In the genomic region with DNA sequence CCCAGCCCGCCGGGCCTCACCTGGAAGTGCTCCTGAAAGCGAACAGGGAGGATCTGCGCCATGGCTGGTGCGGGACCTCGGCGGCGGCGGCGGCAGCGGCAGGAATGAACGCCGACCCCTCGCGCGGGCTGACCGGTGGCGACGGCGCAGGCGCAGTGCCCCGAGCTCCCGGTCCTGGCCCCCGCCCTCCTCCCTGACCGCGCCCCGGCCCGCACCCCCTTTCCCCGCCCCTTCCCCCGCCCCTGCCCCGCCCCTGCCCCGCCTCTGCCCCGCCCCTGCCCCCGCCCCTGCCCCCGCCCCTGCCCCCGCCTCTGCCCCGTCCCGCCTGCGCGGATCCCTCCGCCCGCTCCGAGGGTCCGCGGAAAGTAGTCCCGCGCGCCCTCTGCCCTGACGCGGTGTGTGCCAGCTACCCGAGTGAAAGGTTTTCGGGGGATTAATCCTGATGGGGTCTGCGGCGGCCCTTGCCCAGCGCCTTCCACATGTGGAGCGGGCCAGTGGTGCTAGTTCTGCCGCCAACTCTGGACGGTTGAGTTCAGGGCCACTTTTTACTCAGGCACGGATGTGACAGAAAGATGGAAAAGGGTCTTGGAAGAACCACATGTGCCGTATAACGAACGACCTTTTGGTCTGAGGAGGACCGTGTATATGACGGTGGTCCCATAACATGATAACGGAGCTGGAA, we compare ENCODE assay signal across 8 cellular contexts. TPM values are rescaled to one million over a fixed set of nuclear protein-coding genes. Genes with fewer than 3 reads are reported as not detected.
DNase-seq lines count a peak whose midpoint lies in the region; ATAC-seq, FAIRE-seq and TF ChIP-seq lines count a peak whose summit lies in the region.

A gene (minus strand): TSS at position 140 of the 682 bp plus-strand sequence. CDS start 78 bp downstream, at position 62.

- peak within 1 kb of the TSS; percentile 87 for H3K9ac ChIP-seq in stomach smooth muscle (ENCODE audit: low read length in 2 of 2)

- peak within 1 kb of the TSS; percentile 97 for H2AFZ ChIP-seq in neuron (ENCODE audit: low read depth, low read length)

- no peak for FAIRE-seq in frontal cortex (lab: Jason Lieb, UNC)

- DNase-seq in NCI-H524 (lab: John Stamatoyannopoulos, UW) (peak; percentile 55 to 87), NCI-H524 treated with DMSO at 0.1 percent for 48 hours (lab: John Stamatoyannopoulos, UW) (no peak), HK-2 (ENCODE audit: unreplicated experiment) (peak; percentile 81), RWPE2 (ENCODE audit: low spot score) (peak; percentile 74), frontal cortex (ENCODE audit: low spot score in 2 of 2) (peak; percentile 98)
- DNase-seq in activated gamma-delta T cell treated with anti-CD3 and anti-CD28 coated beads, Interleukin-2, amount 50 U/mL, for 16 hours (ENCODE audit: low read depth) = peak; percentile 59

- ATAC-seq in RWPE2 (ENCODE audit: low read depth) = peak; percentile 9

- H3K27me3 ChIP-seq in RWPE2 (ENCODE audit: insufficient read depth, poor library complexity, severe bottlenecking) = no peaks in the 10 kb centered on the region
- no peaks in the 10 kb centered on the region for H3K27me3 ChIP-seq in neuron (ENCODE audit: insufficient read depth, low read length)
- H3K27me3 ChIP-seq in stomach smooth muscle (ENCODE audit: control insufficient read depth in 1 of 2, insufficient read depth in 2 of 2, low read length in 2 of 2) = no peaks in the 10 kb centered on the region

- H3K4me3 ChIP-seq in RWPE2 (ENCODE audit: severe bottlenecking) (peak within 1 kb of the TSS; percentile 75), neuron (ENCODE audit: low read length) (peak within 1 kb of the TSS; percentile 63), stomach smooth muscle (ENCODE audit: low read length in 2 of 2) (peak within 1 kb of the TSS; percentile 90 to 99)

- H3K36me3 ChIP-seq in RWPE2 (ENCODE audit: low read depth) (no peaks in the 10 kb centered on the region), neuron (ENCODE audit: insufficient read depth, low read length) (no peaks in the 10 kb centered on the region), stomach smooth muscle (ENCODE audit: control insufficient read depth in 2 of 2, insufficient read depth in 2 of 2, low read length in 2 of 2) (no peaks in the 10 kb centered on the region)

- H3K4me1 ChIP-seq in RWPE2 (ENCODE audit: insufficient read depth, poor library complexity, severe bottlenecking) (peaks cover 29% of the 10 kb centered on the region), neuron (ENCODE audit: insufficient read depth, low read length) (peaks cover 11% of the 10 kb centered on the region), stomach smooth muscle (ENCODE audit: control insufficient read depth, insufficient read depth, low read length) (peaks cover 20% of the 10 kb centered on the region)

- H3K27ac ChIP-seq in RWPE2 (ENCODE audit: poor library complexity, severe bottlenecking) (peak within 1 kb of the TSS; percentile 83), stomach smooth muscle (ENCODE audit: low read length) (no peak within 1 kb of the TSS)

- TF ChIP-seq CTCF in RWPE2 (IDR thresholded peaks at IDR 0.05; ENCODE audit: poor library complexity, severe bottlenecking) = no peak

- H3K9me3 ChIP-seq in RWPE2 (ENCODE audit: severe bottlenecking) = no peaks in the 10 kb centered on the region
- H3K9me3 ChIP-seq in neuron (ENCODE audit: low read length) = no peaks in the 10 kb centered on the region
- no peaks in the 10 kb centered on the region for H3K9me3 ChIP-seq in stomach smooth muscle (ENCODE audit: control insufficient read depth in 2 of 2, low read length in 2 of 2)

RNA-seq across cellular contexts. Expression of the gene that starts here (rescaled TPM):
- total RNA-seq in frontal cortex = 9.8 TPM
